In the genomic region with DNA sequence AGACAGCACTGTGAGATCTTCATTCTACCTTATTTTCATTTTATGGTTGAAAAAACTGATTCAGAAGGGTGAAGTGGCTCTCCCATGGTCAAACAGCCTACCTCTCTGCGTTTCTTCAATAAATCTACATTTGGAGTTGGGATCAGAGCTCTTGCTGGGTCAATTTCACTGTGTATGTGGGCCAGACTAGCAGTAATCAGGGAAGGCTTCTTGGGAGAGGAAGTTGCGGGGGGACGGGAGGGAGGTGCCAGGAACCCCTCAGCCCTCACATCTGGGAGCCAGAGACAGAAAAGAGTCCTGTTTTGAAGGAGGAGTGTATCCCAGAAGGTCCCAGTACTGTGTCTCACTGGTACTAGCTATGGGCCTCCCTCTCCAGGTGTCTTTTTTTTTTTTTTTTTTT, we compare ENCODE assay signal across 8 cellular contexts. TPM values are rescaled to one million over a fixed set of nuclear protein-coding genes. Genes with fewer than 3 reads are reported as not detected.
DNase-seq lines count a peak whose midpoint lies in the region; ATAC-seq, FAIRE-seq and TF ChIP-seq lines count a peak whose summit lies in the region.

No MANE protein-coding gene starts in this region.

- no peak for TF ChIP-seq POLR2A in IMR-90 (IDR thresholded peaks at IDR 0.05; ENCODE audit: low read depth, low read length)

- in situ Hi-C loops in IMR-90 (cut with MboI; ENCODE audit: low sequenced_read_pairs), result no loop called here

- dilution Hi-C loops in IMR-90 (cut with HindIII; ENCODE audit: low sequenced_read_pairs, unreplicated experiment), result no loop called here

- H3K4me3 ChIP-seq in A673 (ENCODE audit: low read depth, low read length, poor library complexity, severe bottlenecking), result peak overlapping the region; percentile 87
- peak overlapping the region; percentile 76 for H3K4me3 ChIP-seq in IMR-90 (ENCODE audit: insufficient read depth, low read depth, low read length)
- peak overlapping the region; percentile 97 for H3K4me3 ChIP-seq in bronchial epithelial cell (ENCODE audit: low read depth, low read length)
- peak overlapping the region; percentile 90 to 93 for H3K4me3 ChIP-seq in muscle layer of duodenum (ENCODE audit: low read depth in 1 of 2, low read length in 2 of 2)

- TF ChIP-seq CTCF in A673 (conservative IDR thresholded peaks at IDR 0.05; ENCODE audit: low read depth, low read length) (no peak), IMR-90 (conservative IDR thresholded peaks at IDR 0.05; ENCODE audit: low read depth, low read length) (no peak), bronchial epithelial cell (IDR thresholded peaks at IDR 0.05; ENCODE audit: insufficient read depth, low read length, severe bottlenecking) (no peak)

- H3K14ac ChIP-seq in IMR-90 (replicated peaks; ENCODE audit: low read depth, low read length), result peak overlapping the region; percentile 90

- peak overlapping the region; percentile 91 for H3K4ac ChIP-seq in IMR-90 (ENCODE audit: low read depth, low read length)

- no peak overlapping the region for H2BK120ac ChIP-seq in IMR-90 (ENCODE audit: low read depth, low read length)

- H3K23ac ChIP-seq in IMR-90 (ENCODE audit: low read depth, low read length), result peak overlapping the region; percentile 90; the same call in 1 of the 2 replicates

- H2BK15ac ChIP-seq in IMR-90 (ENCODE audit: low read depth, low read length), result no peak overlapping the region

- BruUV-seq in A673 (replicated peaks; lab: Mats Ljungman, UMichigan) (no TSS peak), IMR-90 (replicated peaks; lab: Mats Ljungman, UMichigan) (no TSS peak)

- peak overlapping the region; percentile 100 for H2AK9ac ChIP-seq in IMR-90 (replicated peaks; ENCODE audit: low read depth, low read length, poor library complexity)

- H3K18ac ChIP-seq in IMR-90 (ENCODE audit: low read depth, low read length), result no peak overlapping the region

- H3K4me1 ChIP-seq in A673 (ENCODE audit: insufficient read depth, low read length, poor library complexity, severe bottlenecking) (peaks cover 4% of the 10 kb centered on the region), IMR-90 (ENCODE audit: control insufficient read depth, insufficient read depth, low read length) (0 out of 2 replicates have a peak, but pooled peaks cover 2% of the 10 kb centered on the region), muscle layer of duodenum (ENCODE audit: control insufficient read depth in 1 of 2, insufficient read depth in 2 of 2, low read length in 2 of 2) (peaks cover 0 to 18% of the 10 kb centered on the region in 2 donors)

- peak overlapping the region; percentile 81 for H3K9ac ChIP-seq in IMR-90 (ENCODE audit: low read depth, low read length)

- peaks cover 18 to 39% of the 10 kb centered on the region in 2 experiments for H3K79me1 ChIP-seq in IMR-90 (ENCODE audit: low read depth in 1 of 2, low read length in 2 of 2)

- peak overlapping the region; percentile 85 to 97 for H4K8ac ChIP-seq in IMR-90 (ENCODE audit: low read depth in 2 of 2, low read length in 2 of 2)

- no peak for TF ChIP-seq RAD21 in IMR-90 (IDR thresholded peaks at IDR 0.05; ENCODE audit: low read length)

- ATAC-seq in IMR-90 (ENCODE audit: low read depth), result no peak
- ATAC-seq in GM19351 (IDR thresholded peaks at IDR 0.05; ENCODE audit: unreplicated experiment), result no peak
- no peak for ATAC-seq in HG03442 (IDR thresholded peaks at IDR 0.05; ENCODE audit: unreplicated experiment)

- no CpG with 5 or more reads among the region's 3 CpGs for WGBS in IMR-90 (ENCODE audit: extremely low coverage in 2 of 2, insufficient read length in 1 of 2), 2 experiments

- peak overlapping the region; percentile 90 for H2AK5ac ChIP-seq in IMR-90 (ENCODE audit: low read depth, low read length)

- peak overlapping the region; percentile 85 for H3K27ac ChIP-seq in A673 (ENCODE audit: low read depth, low read length, poor library complexity, severe bottlenecking)
- H3K27ac ChIP-seq in IMR-90 (ENCODE audit: insufficient read depth, low read length), result peak overlapping the region; percentile 65; the same call in 1 of the 2 replicates
- H3K27ac ChIP-seq in muscle layer of duodenum (ENCODE audit: low read length), result peak overlapping the region; percentile 96

- CTCF ChIA-PET in A673 (lab: Charles Lee) (interaction anchor here (0.6 to 0.8 kb wide), 3 partner anchors 16 to 110 kb away, joined by 3 to 10 read pairs (median 6); partner anchors contain the start of gene ELL), IMR-90 (lab: Yijun Ruan, JAX) (interaction anchor here (0.7 to 1.1 kb wide), 2 partner anchors 39 to 118 kb away, joined by 3 to 4 read pairs; no protein-coding TSS in a partner anchor)

- POLR2A ChIA-PET in A673 (lab: Charles Lee; ENCODE audit: low non-redundant PET), result no interaction called here
- POLR2A ChIA-PET in IMR-90 (lab: Charles Lee; ENCODE audit: unreplicated experiment), result interaction anchor here (0.6 to 0.8 kb wide), 3 partner anchors 18 to 982 kb away, joined by 3 to 4 read pairs (median 3); no protein-coding TSS in a partner anchor

- H3K4me2 ChIP-seq in IMR-90 (ENCODE audit: low read depth, low read length), result peak overlapping the region; percentile 80

- H3K56ac ChIP-seq in IMR-90 (ENCODE audit: extremely low read depth, insufficient read depth, low read length), result peak overlapping the region; percentile 83

- 0 out of 2 replicates have a peak, but pooled peaks cover 2% of the 10 kb centered on the region for H3K9me1 ChIP-seq in IMR-90 (ENCODE audit: insufficient read depth, low read length)

- intact Hi-C loops in A673 (cut with micrococcal nuclease; ENCODE audit: unreplicated experiment) (no loop called here), IMR-90 (cut with micrococcal nuclease) (loop anchor here (5.0 kb wide), 1 partner anchor 106 kb away; no protein-coding TSS in a partner anchor)

- no peak overlapping the region for H2BK5ac ChIP-seq in IMR-90 (ENCODE audit: low read depth, low read length, poor library complexity, severe bottlenecking)

- H3K27me3 ChIP-seq in A673 (replicated peaks; ENCODE audit: insufficient read depth, low read depth, low read length, poor library complexity) (no peaks in the 10 kb centered on the region), IMR-90 (ENCODE audit: control insufficient read depth, insufficient read depth, low read length) (no peaks in the 10 kb centered on the region), bronchial epithelial cell (ENCODE audit: control insufficient read depth, insufficient read depth, low read length) (no peaks in the 10 kb centered on the region), muscle layer of duodenum (ENCODE audit: low read depth, low read length) (no peaks in the 10 kb centered on the region)

- no peak overlapping the region for H2AFZ ChIP-seq in IMR-90 (replicated peaks; ENCODE audit: low read length, poor library complexity)

- H2BK20ac ChIP-seq in IMR-90 (ENCODE audit: low read depth, low read length), result no peak overlapping the region

- DNase-seq in A673 (ENCODE audit: low spot score), result no peak
- DNase-seq in IMR-90, result no peak
- no peak for DNase-seq in bronchial epithelial cell (ENCODE audit: low read depth)
- no peak for DNase-seq in NCI-H1105 treated with DMSO at 0.1 percent for 48 hours (lab: John Stamatoyannopoulos, UW)
- DNase-seq in SHP77 treated with DMSO at 0.1 percent for 48 hours (lab: John Stamatoyannopoulos, UW), result no peak

- no peak for FAIRE-seq in bronchial epithelial cell (lab: Jason Lieb, UNC)

- no peaks in the 10 kb centered on the region for H3K9me3 ChIP-seq in A673 (ENCODE audit: low read depth, low read length, poor library complexity, severe bottlenecking)
- H3K9me3 ChIP-seq in IMR-90 (ENCODE audit: control insufficient read depth, insufficient read depth, low read length), result no peaks in the 10 kb centered on the region
- H3K9me3 ChIP-seq in muscle layer of duodenum (ENCODE audit: control insufficient read depth in 1 of 2, low read length in 2 of 2), result no peaks in the 10 kb centered on the region

- no peak overlapping the region for H4K5ac ChIP-seq in IMR-90 (ENCODE audit: low read depth, low read length)

- H4K20me1 ChIP-seq in IMR-90 (ENCODE audit: insufficient read depth, low read length), result no peaks in the 10 kb centered on the region

- H4K91ac ChIP-seq in IMR-90 (ENCODE audit: insufficient read depth, low read depth, low read length), result peak overlapping the region; percentile 88

- H3K36me3 ChIP-seq in A673 (ENCODE audit: insufficient read depth, low read length, poor library complexity, severe bottlenecking), result peaks cover 18% of the 10 kb centered on the region
- peaks cover 12% of the 10 kb centered on the region for H3K36me3 ChIP-seq in IMR-90 (ENCODE audit: control insufficient read depth, insufficient read depth, low read length)
- peaks cover 10% of the 10 kb centered on the region for H3K36me3 ChIP-seq in bronchial epithelial cell (ENCODE audit: control insufficient read depth, insufficient read depth, low read length)
- peaks cover 5 to 22% of the 10 kb centered on the region in 2 donors for H3K36me3 ChIP-seq in muscle layer of duodenum (ENCODE audit: control insufficient read depth in 1 of 2, insufficient read depth in 2 of 2, low read length in 2 of 2)

RNA-seq across cellular contexts. Expression of gene KXD1, which starts 0.9 kb away (rescaled TPM):
- 111 and 114 TPM in 2 replicates for total RNA-seq in A673 (2021)
- total RNA-seq in IMR-90 (2012; rRNA removed), result 66.7 and 89.2 TPM in 2 replicates
- polyA plus RNA-seq in IMR-90 (2012; rRNA removed), result 196 and 253 TPM in 2 replicates
- polyA plus RNA-seq in IMR-90 (2012; cell fraction: cytosol; rRNA removed), result 76.4 and 143 TPM in 2 replicates
- polyA plus RNA-seq in IMR-90 (2012; cell fraction: nucleus; rRNA removed; ENCODE audit: low replicate concordance), result 116 and 178 TPM in 2 replicates
- 47.7 and 50.2 TPM in 2 replicates for total RNA-seq in bronchial epithelial cell

RNA-seq across cellular contexts. Expression of gene UBA52, which starts 13.1 kb away (rescaled TPM):
- total RNA-seq in A673 (2021), result 1,270 and 1,348 TPM in 2 replicates
- total RNA-seq in IMR-90 (2012; rRNA removed), result 1,030 and 1,144 TPM in 2 replicates
- polyA plus RNA-seq in IMR-90 (2012; rRNA removed), result 2,778 and 3,008 TPM in 2 replicates
- polyA plus RNA-seq in IMR-90 (2012; cell fraction: cytosol; rRNA removed), result 3,160 and 3,447 TPM in 2 replicates
- polyA plus RNA-seq in IMR-90 (2012; cell fraction: nucleus; rRNA removed; ENCODE audit: low replicate concordance), result 792 and 822 TPM in 2 replicates
- total RNA-seq in bronchial epithelial cell, result 586 and 964 TPM in 2 replicates

RNA-seq across cellular contexts. Expression of gene FKBP8, which starts 15.2 kb away (rescaled TPM):
- total RNA-seq in A673 (2021), result 210 and 245 TPM in 2 replicates
- 134 and 153 TPM in 2 replicates for total RNA-seq in IMR-90 (2012; rRNA removed)
- 289 and 312 TPM in 2 replicates for polyA plus RNA-seq in IMR-90 (2012; rRNA removed)
- polyA plus RNA-seq in IMR-90 (2012; cell fraction: cytosol; rRNA removed), result 290 and 383 TPM in 2 replicates
- polyA plus RNA-seq in IMR-90 (2012; cell fraction: nucleus; rRNA removed; ENCODE audit: low replicate concordance), result 283 and 393 TPM in 2 replicates
- total RNA-seq in bronchial epithelial cell, result 142 and 218 TPM in 2 replicates

RNA-seq across cellular contexts. Expression of gene REX1BD, which starts 30.0 kb away (rescaled TPM):
- total RNA-seq in A673 (2021) (61.4 and 74.9 TPM in 2 replicates), IMR-90 (2012; rRNA removed) (14.2 and 19.2 TPM in 2 replicates), bronchial epithelial cell (26.1 and 45.4 TPM in 2 replicates)
- polyA plus RNA-seq in IMR-90 (2012; rRNA removed), result 44.6 and 68.7 TPM in 2 replicates
- 147 and 160 TPM in 2 replicates for polyA plus RNA-seq in IMR-90 (2012; cell fraction: cytosol; rRNA removed)
- polyA plus RNA-seq in IMR-90 (2012; cell fraction: nucleus; rRNA removed; ENCODE audit: low replicate concordance), result 295 and 606 TPM in 2 replicates

RNA-seq across cellular contexts. Expression of gene ELL, which starts 36.7 kb away (rescaled TPM):
- 15.8 and 16.4 TPM in 2 replicates for total RNA-seq in A673 (2021)
- total RNA-seq in IMR-90 (2012; rRNA removed), result 6.3 and 6.7 TPM in 2 replicates
- 13.1 and 15.0 TPM in 2 replicates for polyA plus RNA-seq in IMR-90 (2012; rRNA removed)
- polyA plus RNA-seq in IMR-90 (2012; cell fraction: cytosol; rRNA removed), result 6.3 and 15.8 TPM in 2 replicates
- polyA plus RNA-seq in IMR-90 (2012; cell fraction: nucleus; rRNA removed; ENCODE audit: low replicate concordance), result 23.8 and 42.6 TPM in 2 replicates
- 9.7 and 13.8 TPM in 2 replicates for total RNA-seq in bronchial epithelial cell
